In genomic region chr13:110434629-110435028, GRCh38 we compare ENCODE assay signal across 27 cellular contexts.
"Had no signal": no experiment of that assay in that cellular context is flagged by ENCODE, and none has a peak within 500 bp of the region (broad histone marks: within the 10 kb centered on the region; RNA-seq: fewer than 3 reads in every experiment).

No MANE protein-coding gene starts in this region.

- ATAC-seq: effector memory CD8-positive, alpha-beta T cell; left lobe of liver; natural killer cell; stimulated activated naive CD8-positive, alpha-beta T cell treated with anti-CD3 and anti-CD28 coated beads, Interleukin-15, amount 100 ng/mL, for 72 hours had no signal

- H3K9me3 Mint-ChIP-seq: effector memory CD8-positive, alpha-beta T cell; immature natural killer cell; memory B cell; stimulated activated naive CD8-positive, alpha-beta T cell treated with anti-CD3 and anti-CD28 coated beads, Interleukin-15, amount 100 ng/mL, for 72 hours had no signal

- H3K27ac Mint-ChIP-seq: effector memory CD8-positive, alpha-beta T cell; immature natural killer cell; memory B cell; natural killer cell; progenitor cell of endocrine pancreas; stimulated activated naive CD8-positive, alpha-beta T cell treated with anti-CD3 and anti-CD28 coated beads, Interleukin-15, amount 100 ng/mL, for 72 hours had no signal

- H3K36me3 ChIP-seq: colonic mucosa, neutrophil had no signal

- H2AFZ ChIP-seq: parathyroid adenoma had no signal

- H3K4me1 Mint-ChIP-seq: immature natural killer cell; memory B cell; natural killer cell; stimulated activated naive CD8-positive, alpha-beta T cell treated with anti-CD3 and anti-CD28 coated beads, Interleukin-15, amount 100 ng/mL, for 72 hours had no signal

- H3K9me3 ChIP-seq: colonic mucosa, esophagus squamous epithelium, neutrophil, suprapubic skin, vagina had no signal

- H3K79me2 ChIP-seq: parathyroid adenoma had no signal

- H3K36me3 Mint-ChIP-seq: immature natural killer cell, memory B cell, natural killer cell had no signal

- H3K27me3 Mint-ChIP-seq: progenitor cell of endocrine pancreas had no signal

- H3K27me3 ChIP-seq: colonic mucosa, esophagus squamous epithelium, suprapubic skin, vagina had no signal

- H3K4me1 ChIP-seq: colonic mucosa, parathyroid adenoma, suprapubic skin, vagina had no signal

- H3K27ac ChIP-seq: colonic mucosa, esophagus squamous epithelium, neutrophil, parathyroid adenoma, skin epidermis, suprapubic skin, vagina had no signal

- H3K4me3 Mint-ChIP-seq: effector memory CD8-positive, alpha-beta T cell; immature natural killer cell; memory B cell; natural killer cell; stimulated activated naive CD8-positive, alpha-beta T cell treated with anti-CD3 and anti-CD28 coated beads, Interleukin-15, amount 100 ng/mL, for 72 hours had no signal

- H3K4me3 ChIP-seq: colonic mucosa, esophagus squamous epithelium, lung, skin epidermis, suprapubic skin, vagina had no signal

- FAIRE-seq: endometrium, kidney had no signal

- DNase-seq: colonic mucosa; dermis blood vessel endothelial cell; effector memory CD8-positive, alpha-beta T cell; erythroblast; esophagus squamous epithelium; foreskin melanocyte; hypothalamus; immature natural killer cell; kidney; natural killer cell; stimulated activated CD4-positive, alpha-beta T cell treated with anti-CD3 and anti-CD28 coated beads, Interleukin-12 subunit alpha, Interleukin-12 subunit beta, amount 100 ng/mL, for 4 hours; stimulated activated CD4-positive, alpha-beta T cell treated with anti-CD3 and anti-CD28 coated beads, Interleukin-1b, Interleukin-23, amount 100 ng/mL, for 48 hours; stimulated activated CD4-positive, alpha-beta T cell treated with anti-CD3 and anti-CD28 coated beads, Interleukin-4, amount 100 ng/mL, for 1 hour; stimulated activated CD8-positive, alpha-beta memory T cell treated with anti-CD3 and anti-CD28 coated beads, Interleukin-4, amount 100 ng/mL, for 48 hours; stimulated activated naive CD4-positive, alpha-beta T cell; stimulated activated naive CD8-positive, alpha-beta T cell treated with anti-CD3 and anti-CD28 coated beads, Interleukin-15, amount 100 ng/mL, for 72 hours; trophoblast cell had no signal

- H3K9ac ChIP-seq: parathyroid adenoma had no signal
